Comparison of ENCODE assay signal across 2 cellular contexts in genomic region chr19:55270172-55270942, GRCh38.
TF ChIP-seq lines count a peak whose summit lies in the region.

No MANE protein-coding gene starts in this region.

TF ChIP-seq in HEK293, 187 proteins besides CTCF, POLR2A, EP300 and RAD21:
- TF ChIP-seq ZNF404 (tag by site-specific recombination; IDR thresholded peaks at IDR 0.05): no peak
- TF ChIP-seq ZNF610 (tag by site-specific recombination; IDR thresholded peaks at IDR 0.05; ENCODE audit: borderline replicate concordance): no peak
- no peak for TF ChIP-seq ZNF561 (tag by site-specific recombination; IDR thresholded peaks at IDR 0.05; ENCODE audit: borderline replicate concordance)
- TF ChIP-seq ZNF366 (tag by site-specific recombination; conservative IDR thresholded peaks at IDR 0.05): no peak
- no peak for TF ChIP-seq ZNF394 (tag by site-specific recombination; IDR thresholded peaks at IDR 0.05; ENCODE audit: borderline replicate concordance)
- no peak for TF ChIP-seq ZNF555 (tag by site-specific recombination; conservative IDR thresholded peaks at IDR 0.05)
- no peak for TF ChIP-seq GLIS1 (tag by site-specific recombination; IDR thresholded peaks at IDR 0.05)
- TF ChIP-seq ZNF777 (tag by site-specific recombination; IDR thresholded peaks at IDR 0.05; ENCODE audit: borderline replicate concordance): 0 out of 2 replicates have a peak, but pooled peaks have one; percentile 12
- TF ChIP-seq EGR2 (tag by site-specific recombination; IDR thresholded peaks at IDR 0.05; ENCODE audit: low read depth): peak; percentile 50
- peak; percentile 56 for TF ChIP-seq ZFHX2 (tag by site-specific recombination; conservative IDR thresholded peaks at IDR 0.05)

TF ChIP-seq in K562, 482 proteins besides CTCF, POLR2A, EP300 and RAD21 (continues in another document):
- TF ChIP-seq CTBP1 (IDR thresholded peaks at IDR 0.05; ENCODE audit: borderline replicate concordance) (peak; percentile 82), FOXA3 (CRISPR knock-in tag; conservative IDR thresholded peaks at IDR 0.05 in 1 of 2, IDR thresholded peaks at IDR 0.05 in 1 of 2) (peak in 1 of 2 experiments; percentile 42; a peak in 1 of 4 replicates), ESRRA (IDR thresholded peaks at IDR 0.05; ENCODE audit: borderline replicate concordance, low read depth) (peak; percentile 78; the same call in 1 of the 2 replicates), SRSF1 (IDR thresholded peaks at IDR 0.05; ENCODE audit: low read depth, low read length) (no peak), MAX (CRISPR knock-in tag; IDR thresholded peaks at IDR 0.05) (peak; percentile 84), BDP1 (IDR thresholded peaks at IDR 0.05; ENCODE audit: insufficient read depth, insufficient read length) (no peak), ZNF75A (CRISPR knock-in tag; IDR thresholded peaks at IDR 0.05) (peak; percentile 69; the same call in 1 of the 2 replicates), SRSF7 (optimal IDR thresholded peaks at IDR 0.05; ENCODE audit: low read depth, low read length) (no peak), TRIM24 (IDR thresholded peaks at IDR 0.05) (peak; percentile 83 to 89; a peak in 3 of 4 replicates), ELF4 (CRISPR knock-in tag; IDR thresholded peaks at IDR 0.05) (peak; percentile 85), TEAD1 (CRISPR knock-in tag; IDR thresholded peaks at IDR 0.05) (peak; percentile 8 to 97; a peak in 2 of 4 replicates), SLC30A9 (CRISPR knock-in tag; IDR thresholded peaks at IDR 0.05) (no peak), SMAD4 (CRISPR knock-in tag; conservative IDR thresholded peaks at IDR 0.05) (peak; percentile 92), YY1 (IDR thresholded peaks at IDR 0.05; ENCODE audit: borderline replicate concordance in 1 of 3, control insufficient read depth in 1 of 3, extremely low read depth in 1 of 3, insufficient read depth in 3 of 3, insufficient read length in 1 of 3, insufficient replicate concordance in 2 of 3, low read depth in 1 of 3, low read length in 2 of 3) (no peak), THRAP3 (IDR thresholded peaks at IDR 0.05; ENCODE audit: borderline replicate concordance) (0 out of 2 replicates have a peak, but pooled peaks have one; percentile 49), HDGF (IDR thresholded peaks at IDR 0.05) (0 out of 2 replicates have a peak, but pooled peaks have one; percentile 42), ZNF124 (CRISPR knock-in tag; IDR thresholded peaks at IDR 0.05) (no peak), TCFL5 (CRISPR knock-in tag; conservative IDR thresholded peaks at IDR 0.05) (0 out of 2 replicates have a peak, but pooled peaks have one; percentile 20), TFAM (CRISPR knock-in tag; conservative IDR thresholded peaks at IDR 0.05) (no peak), MAZ (CRISPR knock-in tag; conservative IDR thresholded peaks at IDR 0.05 in 1 of 2, IDR thresholded peaks at IDR 0.05 in 1 of 2) (peak; percentile 65 to 72), ZNF407 (IDR thresholded peaks at IDR 0.05; ENCODE audit: low read depth) (no peak), CEBPG (CRISPR knock-in tag; IDR thresholded peaks at IDR 0.05) (peak; percentile 100), CEBPG (tag; conservative IDR thresholded peaks at IDR 0.05 in 1 of 2, IDR thresholded peaks at IDR 0.05 in 1 of 2) (peak; percentile 81 to 97), ZNF277 (CRISPR knock-in tag; IDR thresholded peaks at IDR 0.05; ENCODE audit: borderline replicate concordance) (no peak), ZNF766 (CRISPR knock-in tag; conservative IDR thresholded peaks at IDR 0.05) (peak; percentile 89), HSF4 (CRISPR knock-in tag; IDR thresholded peaks at IDR 0.05; ENCODE audit: borderline replicate concordance) (peak; percentile 7; the same call in 1 of the 2 replicates), RBBP5 (IDR thresholded peaks at IDR 0.05; ENCODE audit: borderline replicate concordance, insufficient read depth, low read length, poor library complexity, severe bottlenecking) (peak; percentile 40), ZKSCAN3 (CRISPR knock-in tag; IDR thresholded peaks at IDR 0.05) (no peak), ARID1B (IDR thresholded peaks at IDR 0.05) (peak; percentile 78), SMARCE1 (IDR thresholded peaks at IDR 0.05) (peak; percentile 26; the same call in 1 of the 2 replicates), JUN (IDR thresholded peaks at IDR 0.05; ENCODE audit: borderline replicate concordance, low read depth, low read length) (peak; percentile 26; the same call in 1 of the 2 replicates), JUN (CRISPR knock-in tag; IDR thresholded peaks at IDR 0.05; ENCODE audit: borderline replicate concordance) (peak; percentile 73; the same call in 1 of the 2 replicates), ZNF217 (CRISPR knock-in tag; IDR thresholded peaks at IDR 0.05) (no peak), MYC (IDR thresholded peaks at IDR 0.05; ENCODE audit: low read depth, low read length) (peak; percentile 74), MYC (CRISPR knock-in tag; IDR thresholded peaks at IDR 0.05; ENCODE audit: borderline replicate concordance, low read depth) (no peak), MNT (conservative IDR thresholded peaks at IDR 0.05) (0 out of 4 replicates have a peak, but pooled peaks of 1 of the 2 experiments have one; percentile 21), STAG1 (CRISPR knock-in tag; IDR thresholded peaks at IDR 0.05; ENCODE audit: borderline replicate concordance) (no peak), E2F6 (IDR thresholded peaks at IDR 0.05; ENCODE audit: borderline replicate concordance in 1 of 2, extremely low read depth in 1 of 2, insufficient read depth in 1 of 2, insufficient read length in 1 of 2, low read depth in 1 of 2, low read length in 1 of 2, poor library complexity in 1 of 2, severe bottlenecking in 1 of 2) (peak in 1 of 2 experiments; percentile 59), MLLT1 (IDR thresholded peaks at IDR 0.05) (peak in 1 of 2 experiments; percentile 36; a peak in 3 of 4 replicates), C11orf30 (IDR thresholded peaks at IDR 0.05; ENCODE audit: low read depth) (no peak), DMBX1 (CRISPR knock-in tag; IDR thresholded peaks at IDR 0.05; ENCODE audit: borderline replicate concordance) (peak; percentile 90), RCOR1 (IDR thresholded peaks at IDR 0.05; ENCODE audit: borderline replicate concordance in 1 of 2, low read depth in 2 of 2, low read length in 2 of 2) (peak in 1 of 2 experiments; percentile 60; a peak in 1 of 4 replicates), MEF2D (tag; conservative IDR thresholded peaks at IDR 0.05; ENCODE audit: low read depth) (no peak), PTTG1 (tag; IDR thresholded peaks at IDR 0.05; ENCODE audit: low read depth) (peak; percentile 60; the same call in 1 of the 2 replicates), HMGXB4 (CRISPR knock-in tag; IDR thresholded peaks at IDR 0.05) (no peak), CBFB (CRISPR knock-in tag; IDR thresholded peaks at IDR 0.05) (peak; percentile 68; the same call in 1 of the 2 replicates), ZEB2 (IDR thresholded peaks at IDR 0.05) (peak; percentile 95), TCF3 (CRISPR knock-in tag; IDR thresholded peaks at IDR 0.05) (peak; percentile 62), HDAC8 (tag; IDR thresholded peaks at IDR 0.05) (no peak)
